In genomic region chr6:140744648-140745320, GRCh38 we compare ENCODE assay signal across 1 cellular context.
TF ChIP-seq lines count a peak whose summit lies in the region.

No MANE protein-coding gene starts in this region.

TF ChIP-seq in GM23338, 12 proteins besides CTCF, POLR2A, EP300 and RAD21 (continued from another document):
- TF ChIP-seq REST (IDR thresholded peaks at IDR 0.05; ENCODE audit: unreplicated experiment) (no peak), CREB1 (CRISPR knock-in tag; IDR thresholded peaks at IDR 0.05; ENCODE audit: low read depth) (no peak)
